In the genomic region with DNA sequence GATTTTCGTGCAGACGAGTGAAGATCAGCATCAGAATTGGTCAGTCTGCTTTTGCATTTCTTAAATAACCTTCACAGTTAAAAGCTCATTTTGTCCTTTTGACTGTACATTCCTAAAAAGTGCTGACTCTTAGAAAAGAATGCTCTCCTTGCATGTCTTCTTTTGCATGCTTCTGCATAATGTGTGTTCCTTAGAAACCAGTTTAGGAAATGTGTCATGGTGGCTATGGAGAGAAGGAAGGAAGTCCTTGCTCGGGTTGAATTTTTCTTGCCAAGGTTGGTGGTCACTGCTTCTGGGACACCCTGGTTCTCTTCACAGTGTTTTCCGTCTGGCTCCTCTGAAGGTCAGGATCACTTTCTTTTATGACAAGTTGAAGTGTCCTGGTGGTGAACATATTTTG, we compare ENCODE assay signal across 12 cellular contexts. TPM values are rescaled to one million over a fixed set of nuclear protein-coding genes. Genes with fewer than 3 reads are reported as not detected.
DNase-seq lines count a peak whose midpoint lies in the region; ATAC-seq and TF ChIP-seq lines count a peak whose summit lies in the region.
"Had no signal": no experiment of that assay in that cellular context is flagged by ENCODE, and none has a peak within 500 bp of the region (broad histone marks: within the 10 kb centered on the region; RNA-seq: fewer than 3 reads in every experiment).

No MANE protein-coding gene starts in this region.

- H4K20me1 ChIP-seq in BLaER1 treated with 17β-estradiol and CSF1 and Interleukin-3, amounts not matched to agents 10 nM and 100 nM: peaks cover 38 to 100% (median 97%) of the 10 kb centered on the region in 11 experiments; a peak in 21 of 22 replicates

- peak; percentile 64 to 68 for ATAC-seq in left cardiac atrium

- H3K79me2 ChIP-seq in parathyroid adenoma: peaks cover 18% of the 10 kb centered on the region

- peak overlapping the region in 3 of 10 experiments; percentile 22 to 36 (median 25); a peak in 4 of 20 replicates for H3K4me3 ChIP-seq in BLaER1 treated with 17β-estradiol and CSF1 and Interleukin-3, amounts not matched to agents 10 nM and 100 nM
- H3K4me3 ChIP-seq in adrenal gland: no peak overlapping the region
- H3K4me3 ChIP-seq in parathyroid adenoma (ENCODE audit: low read depth, low read length): peak overlapping the region; percentile 16
- H3K4me3 ChIP-seq in thyroid gland (replicated peaks in 1 of 3): no peak overlapping the region

- DNase-seq in adrenal gland: peak in 1 of 7 donors; percentile 38
- DNase-seq in left cardiac atrium: peak; percentile 16
- no peak for DNase-seq in activated CD4-positive, alpha-beta memory T cell treated with anti-CD3 and anti-CD28 coated beads for 36 hours
- DNase-seq in thyroid gland: no peak
- no peak for DNase-seq in activated CD4-positive, alpha-beta T cell treated with anti-CD3 and anti-CD28 coated beads for 1 hour
- DNase-seq in cortex of kidney (lab: John Stamatoyannopoulos, UW): no peak
- DNase-seq: activated effector memory CD4-positive, alpha-beta T cell treated with Interleukin-2 at 50 U/mL for 16 hours; cerebellar nuclear complex; DND-41 had no signal

- TF ChIP-seq POLR2A in adrenal gland (IDR thresholded peaks at IDR 0.05) (no peak), thyroid gland (IDR thresholded peaks at IDR 0.05) (no peak)

- peaks cover 50% of the 10 kb centered on the region for H3K4me1 Mint-ChIP-seq in activated CD4-positive, alpha-beta memory T cell treated with anti-CD3 and anti-CD28 coated beads for 36 hours (ENCODE audit: low read depth)

- H3K4me1 ChIP-seq in BLaER1 treated with 17β-estradiol and CSF1 and Interleukin-3, amounts not matched to agents 10 nM and 100 nM: peaks cover 68 to 100% (median 79%) of the 10 kb centered on the region in 10 experiments
- H3K4me1 ChIP-seq in adrenal gland (replicated peaks in 1 of 2) (peaks cover 4 to 60% of the 10 kb centered on the region in 2 donors), parathyroid adenoma (peaks cover 6% of the 10 kb centered on the region), thyroid gland (peaks cover 0 to 43% of the 10 kb centered on the region in 2 donors)

- intact Hi-C loops in adrenal gland (cut with DNase I) (no loop called here), left cardiac atrium (cut with DNase I) (no loop called here), thyroid gland (cut with DNase I) (no loop called here)
- intact Hi-C loops in activated CD4-positive, alpha-beta memory T cell treated with anti-CD3 and anti-CD28 coated beads for 36 hours (cut with micrococcal nuclease): no loop called here

- H3K9me3 Mint-ChIP-seq in activated CD4-positive, alpha-beta memory T cell treated with anti-CD3 and anti-CD28 coated beads for 36 hours: no peaks in the 10 kb centered on the region
- H3K9me3 Mint-ChIP-seq: T-helper 2 cell treated with Interferon-gamma antibody and Interleukin-4, amounts not matched to agents 5 μg/mL and 100 μg/mL, for 36 hours had no signal

- POLR2A ChIA-PET in activated CD4-positive, alpha-beta memory T cell treated with anti-CD3 and anti-CD28 coated beads for 36 hours (lab: Charles Lee): no interaction called here

- peak overlapping the region in 10 of 11 experiments; percentile 14 to 97 (median 51); a peak in 19 of 22 replicates for H3K4me2 ChIP-seq in BLaER1 treated with 17β-estradiol and CSF1 and Interleukin-3, amounts not matched to agents 10 nM and 100 nM
- peak overlapping the region; percentile 57 for H3K4me2 ChIP-seq in parathyroid adenoma (ENCODE audit: low read length)

- H2AFZ ChIP-seq in parathyroid adenoma: no peak overlapping the region

- no peaks in the 10 kb centered on the region for H3K27me3 Mint-ChIP-seq in activated CD4-positive, alpha-beta memory T cell treated with anti-CD3 and anti-CD28 coated beads for 36 hours

- H3K4me3 Mint-ChIP-seq in activated CD4-positive, alpha-beta memory T cell treated with anti-CD3 and anti-CD28 coated beads for 36 hours: no peak overlapping the region
- H3K4me3 Mint-ChIP-seq: T-helper 2 cell treated with Interferon-gamma antibody and Interleukin-4, amounts not matched to agents 5 μg/mL and 100 μg/mL, for 36 hours had no signal

- H3K27me3 ChIP-seq in BLaER1 treated with 17β-estradiol and CSF1 and Interleukin-3, amounts not matched to agents 10 nM and 100 nM: no peaks in the 10 kb centered on the region
- H3K27me3 ChIP-seq in adrenal gland: no peaks in the 10 kb centered on the region
- no peaks in the 10 kb centered on the region for H3K27me3 ChIP-seq in parathyroid adenoma (ENCODE audit: control insufficient read depth, insufficient read depth, low read length)
- no peaks in the 10 kb centered on the region for H3K27me3 ChIP-seq in thyroid gland

- TF ChIP-seq CTCF in adrenal gland (IDR thresholded peaks at IDR 0.05) (no peak), parathyroid adenoma (IDR thresholded peaks at IDR 0.05) (no peak), thyroid gland (IDR thresholded peaks at IDR 0.05) (no peak)

- CTCF ChIA-PET in activated CD4-positive, alpha-beta memory T cell treated with anti-CD3 and anti-CD28 coated beads for 36 hours (lab: Charles Lee): no interaction called here

- no peaks in the 10 kb centered on the region for H3K9me3 ChIP-seq in BLaER1 treated with 17β-estradiol and CSF1 and Interleukin-3, amounts not matched to agents 10 nM and 100 nM (replicated peaks in 1 of 11)
- H3K9me3 ChIP-seq in adrenal gland (replicated peaks in 1 of 3) (no peaks in the 10 kb centered on the region), parathyroid adenoma (ENCODE audit: control insufficient read depth, low read length) (no peaks in the 10 kb centered on the region), thyroid gland (no peaks in the 10 kb centered on the region)

- no peak overlapping the region for H3K27ac Mint-ChIP-seq in activated CD4-positive, alpha-beta memory T cell treated with anti-CD3 and anti-CD28 coated beads for 36 hours
- H3K27ac Mint-ChIP-seq: T-helper 2 cell treated with Interferon-gamma antibody and Interleukin-4, amounts not matched to agents 5 μg/mL and 100 μg/mL, for 36 hours had no signal

- peak overlapping the region in 4 of 11 experiments; percentile 18 to 80 (median 66); a peak in 8 of 22 replicates for H3K9ac ChIP-seq in BLaER1 treated with 17β-estradiol and CSF1 and Interleukin-3, amounts not matched to agents 10 nM and 100 nM
- H3K9ac ChIP-seq in parathyroid adenoma: no peak overlapping the region

- peaks cover 14 to 51% (median 29%) of the 10 kb centered on the region in 11 experiments for H3K36me3 ChIP-seq in BLaER1 treated with 17β-estradiol and CSF1 and Interleukin-3, amounts not matched to agents 10 nM and 100 nM
- no peaks in the 10 kb centered on the region for H3K36me3 ChIP-seq in adrenal gland (replicated peaks in 1 of 2)
- no peaks in the 10 kb centered on the region for H3K36me3 ChIP-seq in parathyroid adenoma (ENCODE audit: control insufficient read depth, insufficient read depth, low read length)
- no peaks in the 10 kb centered on the region for H3K36me3 ChIP-seq in thyroid gland

- WGBS in adrenal gland, 4 donors: 25 to 38% (median 36%) methylated on average over 4 of the region's 4 CpGs
- 63 to 71% methylated on average over 4 of the region's 4 CpGs for WGBS in thyroid gland, 2 donors

- H3K27ac ChIP-seq in BLaER1 treated with 17β-estradiol and CSF1 and Interleukin-3, amounts not matched to agents 10 nM and 100 nM: peak overlapping the region in 4 of 11 experiments; percentile 50 to 91 (median 86); a peak in 8 of 22 replicates
- H3K27ac ChIP-seq in adrenal gland (peak overlapping the region; percentile 10 to 77 (median 57)), parathyroid adenoma (peak overlapping the region; percentile 21), thyroid gland (peak overlapping the region in 1 of 3 donors; percentile 7)

- H3K36me3 Mint-ChIP-seq in activated CD4-positive, alpha-beta memory T cell treated with anti-CD3 and anti-CD28 coated beads for 36 hours: no peaks in the 10 kb centered on the region

RNA-seq across cellular contexts. Expression of gene AP2A2, which starts 6.8 kb away (rescaled TPM):
- total RNA-seq in adrenal gland: 100 to 1,000 TPM in 3 of 8 donors, 10 to 100 TPM in 5; 38.5 to 115 (median 79.1) TPM
- polyA plus RNA-seq in adrenal gland: 10 to 100 TPM; 28.6 to 98.5 (median 71.4) TPM
- total RNA-seq in left cardiac atrium: 10 to 100 TPM; 58.1 to 58.6 TPM
- 10 to 100 TPM; 42.8 to 44.1 TPM for total RNA-seq in activated CD4-positive, alpha-beta memory T cell treated with anti-CD3 and anti-CD28 coated beads for 36 hours
- total RNA-seq in thyroid gland: 10 to 100 TPM; 37.2 to 67.3 (median 54.1) TPM

RNA-seq across cellular contexts. Expression of gene CHID1, which starts 21.8 kb away (rescaled TPM):
- total RNA-seq in adrenal gland (100 to 1,000 TPM in 5 of 8 donors, 10 to 100 TPM in 3; 93.1 to 220 (median 110) TPM), left cardiac atrium (10 to 100 TPM; 58.7 to 64.6 TPM), thyroid gland (100 to 1,000 TPM in 2 of 4 donors, 10 to 100 TPM in 2; 75.0 to 144 (median 93.8) TPM)
- 10 to 100 TPM; 39.2 to 60.1 (median 56.3) TPM for polyA plus RNA-seq in adrenal gland
- total RNA-seq in activated CD4-positive, alpha-beta memory T cell treated with anti-CD3 and anti-CD28 coated beads for 36 hours: 10 to 100 TPM; 61.5 to 61.6 TPM
